11 cellular contexts compared by ENCODE assay signal in genomic region chr5:79070002-79070567, GRCh38. TPM values are rescaled to one million over a fixed set of nuclear protein-coding genes. Genes with fewer than 3 reads are reported as not detected.
DNase-seq lines count a peak whose midpoint lies in the region; ATAC-seq and TF ChIP-seq lines count a peak whose summit lies in the region.
"Had no signal": no experiment of that assay in that cellular context is flagged by ENCODE, and none has a peak within 500 bp of the region (broad histone marks: within the 10 kb centered on the region; RNA-seq: fewer than 3 reads in every experiment).

No MANE protein-coding gene starts in this region.

- intact Hi-C loops in Right ventricle myocardium superior (cut with DNase I) (no loop called here), prostate gland (cut with DNase I) (no loop called here)

- 46 to 68% (median 51%) methylated on average over 30 of the region's 30 CpGs for WGBS in adipose tissue, 3 donors
- 63% methylated on average over 30 of the region's 30 CpGs for WGBS in prostate gland

- H3K9me3 ChIP-seq in prostate gland = no peaks in the 10 kb centered on the region

- DNase-seq in AG08396 (ENCODE audit: low spot score) (peak; percentile 26), Right ventricle myocardium superior (peak; percentile 43), prostate gland (ENCODE audit: low spot score) (no peak), GDM1 (lab: John Stamatoyannopoulos, UW) (no peak), D341Med (ENCODE audit: low spot score) (no peak)
- no peak for DNase-seq in stimulated activated CD4-positive, alpha-beta T cell treated with anti-CD3 and anti-CD28 coated beads, Interleukin-12 subunit alpha, Interleukin-12 subunit beta, amount 100 ng/mL, for 4 hours
- DNase-seq: activated CD4-positive, alpha-beta memory T cell treated with anti-CD3 and anti-CD28 coated beads, Interleukin-2, amount 10 ng/mL, durations not matched to agents 7 days and 5 days; CD4-positive, CD25-positive, alpha-beta regulatory T cell had no signal

- no peak for TF ChIP-seq CTCF in prostate gland (IDR thresholded peaks at IDR 0.05)

- H3K27me3 ChIP-seq in prostate gland (replicated peaks; ENCODE audit: insufficient read depth) = no peaks in the 10 kb centered on the region

- peak overlapping the region; percentile 23 for H3K27ac ChIP-seq in adipose tissue (ENCODE audit: low read depth, low read length)
- H3K27ac ChIP-seq in prostate gland = peak overlapping the region in 1 of 2 donors; percentile 20
- H3K27ac ChIP-seq: RWPE1 had no signal

- no peaks in the 10 kb centered on the region for H3K36me3 ChIP-seq in prostate gland

- peak overlapping the region; percentile 24 to 32 for H3K4me3 ChIP-seq in prostate gland

- no peaks in the 10 kb centered on the region for H3K4me1 ChIP-seq in prostate gland (replicated peaks)

- no peak for TF ChIP-seq POLR2A in prostate gland (IDR thresholded peaks at IDR 0.05)

- peak; percentile 45 for ATAC-seq in Right ventricle myocardium superior (ENCODE audit: poor library complexity)
- ATAC-seq in HG02759 (IDR thresholded peaks at IDR 0.05; ENCODE audit: unreplicated experiment) = no peak

RNA-seq across cellular contexts. Expression of gene BHMT2, which starts 0.5 kb away (rescaled TPM):
- 10 to 100 TPM in 2 of 3 donors, 1 to 10 TPM in 1; 2.1 to 21.7 (median 18.6) TPM for polyA plus RNA-seq in adipose tissue
- total RNA-seq in Right ventricle myocardium superior (10.0 TPM), prostate gland (1 to 10 TPM; 4.0 to 7.4 TPM)
- total RNA-seq: activated CD4-positive, alpha-beta memory T cell treated with anti-CD3 and anti-CD28 coated beads, Interleukin-2, amount 10 ng/mL, durations not matched to agents 7 days and 5 days; CD4-positive, CD25-positive, alpha-beta regulatory T cell had no signal
- polyA plus RNA-seq: CD4-positive, CD25-positive, alpha-beta regulatory T cell had no signal

RNA-seq across cellular contexts. Expression of gene DMGDH, which starts 0.6 kb away (rescaled TPM):
- polyA plus RNA-seq in adipose tissue = 1 to 10 TPM in 2 of 3 donors, under 1 TPM in 1; 0.56 to 5.3 (median 3.7) TPM
- total RNA-seq in Right ventricle myocardium superior (2.2 TPM), prostate gland (1 to 10 TPM in 1 of 2 donors, under 1 TPM in 1; 0.77 to 9.9 TPM)

RNA-seq across cellular contexts. Expression of gene BHMT, which starts 41.5 kb away (rescaled TPM):
- under 1 TPM in 1 of 3 donors, not detected in 2; 0.24 TPM for polyA plus RNA-seq in adipose tissue
- total RNA-seq in Right ventricle myocardium superior = 0.11 TPM
- total RNA-seq in prostate gland = 1 to 10 TPM in 1 of 2 donors, under 1 TPM in 1; 0.51 to 3.1 TPM
- total RNA-seq: activated CD4-positive, alpha-beta memory T cell treated with anti-CD3 and anti-CD28 coated beads, Interleukin-2, amount 10 ng/mL, durations not matched to agents 7 days and 5 days; CD4-positive, CD25-positive, alpha-beta regulatory T cell had no signal
- polyA plus RNA-seq: CD4-positive, CD25-positive, alpha-beta regulatory T cell had no signal

Comparison
In these comparisons a context has a peak if more than half of its experiments do, and no peak if none do; other contexts are left out.
1. DNase-seq: peak in AG08396 (single experiment) and Right ventricle myocardium superior (single experiment); none in prostate gland (single experiment), GDM1 (single experiment), D341Med (single experiment) and stimulated activated CD4-positive, alpha-beta T cell treated with anti-CD3 and anti-CD28 coated beads, Interleukin-12 subunit alpha, Interleukin-12 subunit beta, amount 100 ng/mL, for 4 hours (single experiment).